8 cellular contexts compared by ENCODE assay signal in genomic region chr2:1744446-1745170, GRCh38. TPM values are rescaled to one million over a fixed set of nuclear protein-coding genes. Genes with fewer than 3 reads are reported as not detected.
DNase-seq lines count a peak whose midpoint lies in the region; ATAC-seq and TF ChIP-seq lines count a peak whose summit lies in the region.

Gene PXDN (minus strand): TSS chr2:1744515. CDS start chr2:1744455, 60 bp downstream.

- peaks cover 10% of the 10 kb centered on the region for H3K4me1 Mint-ChIP-seq in activated naive CD8-positive, alpha-beta T cell (ENCODE audit: low read depth)

- H3K27ac Mint-ChIP-seq in activated naive CD8-positive, alpha-beta T cell = no peak within 1 kb of the TSS

- H3K9me3 ChIP-seq in left ventricle myocardium inferior (replicated peaks) = no peaks in the 10 kb centered on the region

- no peaks in the 10 kb centered on the region for H3K36me3 ChIP-seq in left ventricle myocardium inferior

- H3K36me3 Mint-ChIP-seq in activated naive CD8-positive, alpha-beta T cell = no peaks in the 10 kb centered on the region

- peak within 1 kb of the TSS; percentile 82 for H3K4me3 ChIP-seq in left ventricle myocardium inferior

- no peaks in the 10 kb centered on the region for H3K9me3 Mint-ChIP-seq in activated naive CD8-positive, alpha-beta T cell (ENCODE audit: low read depth)

- peaks cover 61% of the 10 kb centered on the region for H3K4me1 ChIP-seq in left ventricle myocardium inferior

- peaks cover 23% of the 10 kb centered on the region for H3K27me3 Mint-ChIP-seq in activated naive CD8-positive, alpha-beta T cell

- ATAC-seq in HG02973 (IDR thresholded peaks at IDR 0.05; ENCODE audit: unreplicated experiment) = no peak
- ATAC-seq in GM18502 (IDR thresholded peaks at IDR 0.05; ENCODE audit: poor library complexity, unreplicated experiment) = no peak

- H3K4me3 Mint-ChIP-seq in activated naive CD8-positive, alpha-beta T cell = peak within 1 kb of the TSS; percentile 78

- H3K27me3 ChIP-seq in left ventricle myocardium inferior (ENCODE audit: low read depth) = peaks cover 56% of the 10 kb centered on the region

- peak within 1 kb of the TSS; percentile 96 for H3K27ac ChIP-seq in left ventricle myocardium inferior (replicated peaks)

- no peak for TF ChIP-seq CTCF in left ventricle myocardium inferior (IDR thresholded peaks at IDR 0.05; ENCODE audit: borderline replicate concordance)

- DNase-seq in activated CD8-positive, alpha-beta memory T cell treated with anti-CD3 and anti-CD28 coated beads for 24 hours = peak; percentile 59
- no peak for DNase-seq in activated CD8-positive, alpha-beta memory T cell treated with anti-CD3 and anti-CD28 coated beads, Interleukin-2, amount 50 U/mL, for 4 hours
- DNase-seq in left ventricle myocardium inferior = peak; percentile 74
- DNase-seq in pulmonary artery endothelial cell (ENCODE audit: low read depth, low spot score) = no peak
- no peak for DNase-seq in 8988T

- intact Hi-C loops in left ventricle myocardium inferior (cut with micrococcal nuclease) = no loop called here

RNA-seq across cellular contexts. Expression of gene PXDN, which starts in this region (rescaled TPM):
- total RNA-seq in left ventricle myocardium inferior = 15.7 TPM
- 249 and 307 TPM in 2 replicates for total RNA-seq in pulmonary artery endothelial cell

Comparison
In these comparisons a context has a peak if more than half of its experiments do, and no peak if none do; other contexts are left out.
1. RNA of gene PXDN (total RNA-seq): 249 to 307 TPM in pulmonary artery endothelial cell; 15.7 TPM in left ventricle myocardium inferior (single experiment); every median in the first group is over 10 times any median in the second.
2. DNase-seq: peak in activated CD8-positive, alpha-beta memory T cell treated with anti-CD3 and anti-CD28 coated beads for 24 hours (single experiment) and left ventricle myocardium inferior (single experiment); none in activated CD8-positive, alpha-beta memory T cell treated with anti-CD3 and anti-CD28 coated beads, Interleukin-2, amount 50 U/mL, for 4 hours (single experiment), pulmonary artery endothelial cell (single experiment) and 8988T (single experiment).